24 cellular contexts compared by ENCODE assay signal in the genomic region with DNA sequence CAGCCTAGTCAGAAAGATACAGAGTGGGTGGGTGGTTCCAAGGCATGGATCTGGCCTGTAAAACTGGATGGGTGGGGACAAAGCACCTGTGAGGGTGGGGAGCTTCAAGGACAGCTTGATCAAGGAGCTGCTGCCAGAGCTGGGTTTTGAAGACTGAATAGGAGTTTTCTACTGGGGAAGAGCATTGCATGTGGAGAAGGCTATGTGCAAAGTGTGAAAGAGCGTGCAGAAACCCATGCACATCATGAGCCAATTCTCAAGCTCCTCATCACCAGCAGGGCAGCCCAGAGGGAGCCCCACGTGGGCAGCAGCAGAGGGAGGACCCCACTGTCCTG. TPM values are rescaled to one million over a fixed set of nuclear protein-coding genes. Genes with fewer than 3 reads are reported as not detected.
DNase-seq lines count a peak whose midpoint lies in the region; ATAC-seq and TF ChIP-seq lines count a peak whose summit lies in the region.
"Had no signal": no experiment of that assay in that cellular context is flagged by ENCODE, and none has a peak within 500 bp of the region (broad histone marks: within the 10 kb centered on the region; RNA-seq: fewer than 3 reads in every experiment).

No MANE protein-coding gene starts in this region.

- no peaks in the 10 kb centered on the region for H3K27me3 Mint-ChIP-seq in mesothelial cell of epicardium (ENCODE audit: low read depth)
- H3K27me3 Mint-ChIP-seq in activated T-helper 1 cell treated with anti-CD3 and anti-CD28 coated beads, Interleukin-12 subunit alpha, Interleukin-12 subunit beta, Interleukin-2, Interleukin-4 antibody, amounts not matched to agents 30 ng/mL and 10 ng/mL and 1 ng/mL, durations not matched to agents 14 hours and 24 hours and 36 hours (ENCODE audit: insufficient read depth), result no peaks in the 10 kb centered on the region
- H3K27me3 Mint-ChIP-seq: activated naive CD8-positive, alpha-beta T cell; central memory CD8-positive, alpha-beta T cell; stimulated activated naive CD8-positive, alpha-beta T cell treated with anti-CD3 and anti-CD28 coated beads, Interleukin-15, Interleukin-2, amounts not matched to agents 100 ng/mL and 50 ng/mL, for 24 hours had no signal

- H3K36me3 ChIP-seq in NT2/D1 (ENCODE audit: insufficient read depth, insufficient read length, low read length), result no peaks in the 10 kb centered on the region
- no peaks in the 10 kb centered on the region for H3K36me3 ChIP-seq in breast epithelium
- no peaks in the 10 kb centered on the region for H3K36me3 ChIP-seq in smooth muscle cell (ENCODE audit: low read depth)
- H3K36me3 ChIP-seq in Peyer's patch, result no peaks in the 10 kb centered on the region
- H3K36me3 ChIP-seq: pancreas, right atrium auricular region, transverse colon had no signal

- intact Hi-C loops in breast epithelium (cut with DNase I; ENCODE audit: low total_unique reads), result no loop called here
- intact Hi-C loops in activated T-helper 1 cell treated with anti-CD3 and anti-CD28 coated beads, Interleukin-12 subunit alpha, Interleukin-12 subunit beta, Interleukin-2, Interleukin-4 antibody, amounts not matched to agents 30 ng/mL and 10 ng/mL and 1 ng/mL, durations not matched to agents 14 hours and 24 hours and 36 hours (cut with micrococcal nuclease), result no loop called here

- TF ChIP-seq CTCF in breast epithelium (IDR thresholded peaks at IDR 0.05), result no peak
- TF ChIP-seq CTCF in mesothelial cell of epicardium (IDR thresholded peaks at IDR 0.05; ENCODE audit: unreplicated experiment), result no peak
- no peak for TF ChIP-seq CTCF in smooth muscle cell (IDR thresholded peaks at IDR 0.05; ENCODE audit: borderline replicate concordance, insufficient read depth, poor library complexity, severe bottlenecking)
- TF ChIP-seq CTCF in Peyer's patch (IDR thresholded peaks at IDR 0.05), result no peak

- no peak for TF ChIP-seq POLR2A in breast epithelium (IDR thresholded peaks at IDR 0.05)
- TF ChIP-seq POLR2A in Peyer's patch (IDR thresholded peaks at IDR 0.05), result no peak

- H2AFZ ChIP-seq in smooth muscle cell (ENCODE audit: low read depth), result no peak overlapping the region

- H3K36me3 Mint-ChIP-seq in mesothelial cell of epicardium, result no peaks in the 10 kb centered on the region
- no peaks in the 10 kb centered on the region for H3K36me3 Mint-ChIP-seq in activated T-helper 1 cell treated with anti-CD3 and anti-CD28 coated beads, Interleukin-12 subunit alpha, Interleukin-12 subunit beta, Interleukin-2, Interleukin-4 antibody, amounts not matched to agents 30 ng/mL and 10 ng/mL and 1 ng/mL, durations not matched to agents 14 hours and 24 hours and 36 hours (ENCODE audit: low read depth)
- H3K36me3 Mint-ChIP-seq: activated naive CD8-positive, alpha-beta T cell; CD14-positive monocyte; naive B cell had no signal

- peaks cover 3% of the 10 kb centered on the region for H3K27me3 ChIP-seq in NT2/D1 (ENCODE audit: insufficient read depth, insufficient read length)
- no peaks in the 10 kb centered on the region for H3K27me3 ChIP-seq in breast epithelium
- H3K27me3 ChIP-seq in smooth muscle cell (ENCODE audit: low read depth), result no peaks in the 10 kb centered on the region
- no peaks in the 10 kb centered on the region for H3K27me3 ChIP-seq in Peyer's patch
- H3K27me3 ChIP-seq: pancreas, right atrium auricular region, transverse colon had no signal

- ATAC-seq in HG02642 (IDR thresholded peaks at IDR 0.05; ENCODE audit: poor library complexity, unreplicated experiment), result no peak

- peak overlapping the region; percentile 24 for H3K27ac Mint-ChIP-seq in mesothelial cell of epicardium
- no peak overlapping the region for H3K27ac Mint-ChIP-seq in activated T-helper 1 cell treated with anti-CD3 and anti-CD28 coated beads, Interleukin-12 subunit alpha, Interleukin-12 subunit beta, Interleukin-2, Interleukin-4 antibody, amounts not matched to agents 30 ng/mL and 10 ng/mL and 1 ng/mL, durations not matched to agents 14 hours and 24 hours and 36 hours
- H3K27ac Mint-ChIP-seq: activated naive CD8-positive, alpha-beta T cell; activated T-helper 2 cell treated with anti-CD3 and anti-CD28 coated beads, Interferon-gamma antibody, Interleukin-2, Interleukin-4, amounts not matched to agents 10 μg/mL and 5 μg/mL and 100 μg/mL, durations not matched to agents 14 hours and 24 hours and 36 hours; naive B cell; stimulated activated naive CD8-positive, alpha-beta T cell treated with anti-CD3 and anti-CD28 coated beads, Interleukin-15, Interleukin-2, amounts not matched to agents 100 ng/mL and 50 ng/mL, for 24 hours had no signal

- H3K4me3 Mint-ChIP-seq in mesothelial cell of epicardium, result no peak overlapping the region
- H3K4me3 Mint-ChIP-seq in activated T-helper 1 cell treated with anti-CD3 and anti-CD28 coated beads, Interleukin-12 subunit alpha, Interleukin-12 subunit beta, Interleukin-2, Interleukin-4 antibody, amounts not matched to agents 30 ng/mL and 10 ng/mL and 1 ng/mL, durations not matched to agents 14 hours and 24 hours and 36 hours, result no peak overlapping the region
- H3K4me3 Mint-ChIP-seq: activated naive CD8-positive, alpha-beta T cell; CD14-positive monocyte; central memory CD8-positive, alpha-beta T cell; naive B cell; stimulated activated naive CD8-positive, alpha-beta T cell treated with anti-CD3 and anti-CD28 coated beads, Interleukin-15, Interleukin-2, amounts not matched to agents 100 ng/mL and 50 ng/mL, for 24 hours had no signal

- H3K9ac ChIP-seq in NT2/D1 (ENCODE audit: insufficient read length, low read depth), result peak overlapping the region; percentile 58
- H3K9ac ChIP-seq in smooth muscle cell (ENCODE audit: low read depth), result no peak overlapping the region

- H3K4me1 ChIP-seq in NT2/D1 (ENCODE audit: insufficient read depth, insufficient read length) (peaks cover 38% of the 10 kb centered on the region), breast epithelium (no peaks in the 10 kb centered on the region), smooth muscle cell (ENCODE audit: low read depth) (peaks cover 14% of the 10 kb centered on the region), Peyer's patch (peaks cover 0 to 7% (median 0%) of the 10 kb centered on the region in 4 donors)
- H3K4me1 ChIP-seq: pancreas had no signal

- H3K9me3 ChIP-seq in NT2/D1 (ENCODE audit: insufficient read depth, low read length), result no peaks in the 10 kb centered on the region; the same call in 1 of the 2 replicates
- H3K9me3 ChIP-seq in breast epithelium, result no peaks in the 10 kb centered on the region
- no peaks in the 10 kb centered on the region for H3K9me3 ChIP-seq in smooth muscle cell (replicated peaks; ENCODE audit: low read depth)
- no peaks in the 10 kb centered on the region for H3K9me3 ChIP-seq in Peyer's patch
- H3K9me3 ChIP-seq: pancreas, right atrium auricular region, transverse colon had no signal

- H3K4me3 ChIP-seq in NT2/D1 (ENCODE audit: insufficient read length, low read depth) (no peak overlapping the region), breast epithelium (no peak overlapping the region), smooth muscle cell (no peak overlapping the region), Peyer's patch (no peak overlapping the region)
- H3K4me3 ChIP-seq: dorsolateral prefrontal cortex, pancreas, transverse colon had no signal

- H3F3A ChIP-seq in smooth muscle cell (ENCODE audit: low read depth), result peaks cover 16% of the 10 kb centered on the region

- H3K27ac ChIP-seq in breast epithelium (peak overlapping the region; percentile 42 to 69), smooth muscle cell (ENCODE audit: low read depth) (peak overlapping the region; percentile 76), Peyer's patch (no peak overlapping the region)
- H3K27ac ChIP-seq: pancreas had no signal

- DNase-seq in NT2/D1 (ENCODE audit: low read depth, low spot score) (no peak), breast epithelium (ENCODE audit: low spot score in 2 of 2) (no peak), mesothelial cell of epicardium (ENCODE audit: low spot score in 2 of 2, unreplicated experiment in 2 of 2) (no peak), smooth muscle cell (lab: John Stamatoyannopoulos, UW; ENCODE audit: unreplicated experiment) (no peak), Peyer's patch (no peak), AG08396 (ENCODE audit: low spot score) (no peak)
- no peak for DNase-seq in activated T-helper 1 cell treated with anti-CD3 and anti-CD28 coated beads, Interleukin-12 subunit alpha, Interleukin-12 subunit beta, Interleukin-2, Interleukin-4 antibody, amounts not matched to agents 30 ng/mL and 10 ng/mL and 1 ng/mL, durations not matched to agents 14 hours and 24 hours and 36 hours (ENCODE audit: low spot score)
- DNase-seq: activated CD4-positive, alpha-beta T cell treated with anti-CD3 and anti-CD28 coated beads, Interleukin-2, amount 50 U/mL, for 48 hours; activated CD4-positive, CD25-positive, alpha-beta regulatory T cell; activated CD8-positive, alpha-beta memory T cell treated with anti-CD3 and anti-CD28 coated beads, Interleukin-2, amount 50 U/mL, for 4 hours; naive B cell; NCI-H146; NCI-H526 treated with DMSO at 0.1 percent for 48 hours; T1000; transverse colon had no signal

- H3K9me3 Mint-ChIP-seq in mesothelial cell of epicardium, result no peaks in the 10 kb centered on the region
- H3K9me3 Mint-ChIP-seq in activated T-helper 1 cell treated with anti-CD3 and anti-CD28 coated beads, Interleukin-12 subunit alpha, Interleukin-12 subunit beta, Interleukin-2, Interleukin-4 antibody, amounts not matched to agents 30 ng/mL and 10 ng/mL and 1 ng/mL, durations not matched to agents 14 hours and 24 hours and 36 hours, result no peaks in the 10 kb centered on the region
- H3K9me3 Mint-ChIP-seq: activated T-helper 2 cell treated with anti-CD3 and anti-CD28 coated beads, Interferon-gamma antibody, Interleukin-2, Interleukin-4, amounts not matched to agents 10 μg/mL and 5 μg/mL and 100 μg/mL, durations not matched to agents 14 hours and 24 hours and 36 hours; central memory CD8-positive, alpha-beta T cell; naive B cell; stimulated activated naive CD8-positive, alpha-beta T cell treated with anti-CD3 and anti-CD28 coated beads, Interleukin-15, Interleukin-2, amounts not matched to agents 100 ng/mL and 50 ng/mL, for 24 hours had no signal

- H3K4me1 Mint-ChIP-seq in mesothelial cell of epicardium, result peaks cover 37% of the 10 kb centered on the region
- no peaks in the 10 kb centered on the region for H3K4me1 Mint-ChIP-seq in activated T-helper 1 cell treated with anti-CD3 and anti-CD28 coated beads, Interleukin-12 subunit alpha, Interleukin-12 subunit beta, Interleukin-2, Interleukin-4 antibody, amounts not matched to agents 30 ng/mL and 10 ng/mL and 1 ng/mL, durations not matched to agents 14 hours and 24 hours and 36 hours (ENCODE audit: low read depth)
- H3K4me1 Mint-ChIP-seq: CD14-positive monocyte; central memory CD8-positive, alpha-beta T cell; naive B cell had no signal

- WGBS in smooth muscle cell (ENCODE audit: low lambda C conversion rate), result 78% methylated on average over 2 of the region's 2 CpGs

- H4K20me1 ChIP-seq in smooth muscle cell (ENCODE audit: low read depth), result no peaks in the 10 kb centered on the region

- peak overlapping the region; percentile 70 for H3K4me2 ChIP-seq in smooth muscle cell

- H3K79me2 ChIP-seq in smooth muscle cell (ENCODE audit: low read depth), result no peaks in the 10 kb centered on the region

RNA-seq across cellular contexts. Expression of gene PDGFA, which starts 58.6 kb away (rescaled TPM):
- total RNA-seq in breast epithelium, result 10 to 100 TPM; 19.8 to 33.4 (median 31.2) TPM
- total RNA-seq in mesothelial cell of epicardium, result 74.0 to 78.8 TPM (median 75.3 TPM) in 3 replicates
- total RNA-seq in smooth muscle cell, result 68.1 and 97.2 TPM in 2 replicates
- polyA plus RNA-seq in smooth muscle cell, result 32.0 and 33.7 TPM in 2 replicates
- total RNA-seq in Peyer's patch, result 10 to 100 TPM in 3 of 4 donors, 1 to 10 TPM in 1; 5.8 to 97.8 (median 59.4) TPM
- 8.5 and 8.8 TPM in 2 replicates for total RNA-seq in activated T-helper 1 cell treated with anti-CD3 and anti-CD28 coated beads, Interleukin-12 subunit alpha, Interleukin-12 subunit beta, Interleukin-2, Interleukin-4 antibody, amounts not matched to agents 30 ng/mL and 10 ng/mL and 1 ng/mL, durations not matched to agents 14 hours and 24 hours and 36 hours

Comparison
In these comparisons a context has a peak if more than half of its experiments do, and no peak if none do; other contexts are left out.
1. H3K27ac ChIP-seq: peak in breast epithelium (2 of 2) and smooth muscle cell (single experiment); none in Peyer's patch (0 of 4).